Comparison of ENCODE assay signal across 9 cellular contexts in the genomic region with DNA sequence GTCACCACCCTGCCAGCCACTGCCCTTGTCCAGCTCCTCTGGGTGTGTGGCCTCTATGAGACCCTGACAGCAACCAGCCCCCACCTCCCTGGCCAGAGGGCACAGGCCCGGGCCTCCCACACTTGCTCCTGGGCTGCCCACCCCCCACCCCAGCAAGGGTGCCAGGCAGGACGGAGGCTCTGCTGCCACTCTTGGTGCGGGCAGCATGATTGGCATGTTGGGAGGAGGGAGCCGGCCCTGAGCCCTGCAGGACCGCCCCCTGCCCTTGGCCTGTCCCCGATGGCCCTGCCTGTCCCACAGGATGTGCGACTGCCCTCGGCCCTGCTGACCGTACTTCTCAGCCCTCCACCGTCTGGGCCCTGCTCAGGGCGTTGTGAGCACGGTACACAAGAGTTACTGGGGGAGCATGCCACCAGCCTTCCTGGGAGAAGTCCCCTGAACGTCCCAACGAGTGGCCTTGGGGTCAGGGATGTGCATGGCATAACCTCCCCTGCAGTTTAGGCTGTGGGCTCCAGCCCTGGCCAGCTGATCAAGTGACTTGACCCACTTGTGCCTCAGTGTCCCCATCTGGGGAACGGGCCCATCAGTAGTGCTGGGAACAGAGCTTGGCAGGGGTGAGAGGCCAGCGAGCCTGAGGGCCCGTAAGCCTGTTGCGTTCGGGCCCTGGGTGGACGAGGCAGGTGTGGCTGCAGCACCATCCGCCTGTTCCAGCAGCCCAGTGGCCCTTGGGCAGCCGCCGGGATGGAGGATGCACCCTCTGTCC. TPM values are rescaled to one million over a fixed set of nuclear protein-coding genes. Genes with fewer than 3 reads are reported as not detected.
DNase-seq lines count a peak whose midpoint lies in the region; ATAC-seq and TF ChIP-seq lines count a peak whose summit lies in the region.
"Had no signal": no experiment of that assay in that cellular context is flagged by ENCODE, and none has a peak within 500 bp of the region (broad histone marks: within the 10 kb centered on the region; RNA-seq: fewer than 3 reads in every experiment).

No MANE protein-coding gene starts in this region.

- H3K4me2 ChIP-seq in PC-9 (peak overlapping the region; percentile 54), hepatocyte (peak overlapping the region; percentile 95)

- DNase-seq in PC-9 (no peak), hepatocyte (ENCODE audit: low spot score) (no peak), aorta (no peak), MV-4-11 (lab: John Stamatoyannopoulos, UW) (no peak)
- no peak for DNase-seq in activated CD4-positive, alpha-beta T cell treated with anti-CD3 and anti-CD28 coated beads for 1 hour
- DNase-seq: MG63, NCI-H524 had no signal

- H3K9me3 ChIP-seq in PC-9 (ENCODE audit: insufficient read depth, low read depth) (no peaks in the 10 kb centered on the region), hepatocyte (ENCODE audit: low read depth) (no peaks in the 10 kb centered on the region), subcutaneous abdominal adipose tissue (ENCODE audit: control insufficient read depth in 5 of 5, low read length in 5 of 5) (no peaks in the 10 kb centered on the region), aorta (ENCODE audit: control insufficient read depth, low read length) (no peaks in the 10 kb centered on the region)
- H3K9me3 ChIP-seq: MG63 had no signal

- H3K4me3 ChIP-seq in PC-9 = no peak overlapping the region
- no peak overlapping the region for H3K4me3 ChIP-seq in hepatocyte
- H3K4me3 ChIP-seq in subcutaneous abdominal adipose tissue (ENCODE audit: low read depth in 1 of 5, low read length in 5 of 5) = peak overlapping the region in 3 of 5 donors; percentile 31 to 50 (median 42)
- no peak overlapping the region for H3K4me3 ChIP-seq in aorta (ENCODE audit: low read length in 2 of 2)
- H3K4me3 ChIP-seq: MG63 had no signal

- POLR2A ChIA-PET in PC-9 (lab: Charles Lee; ENCODE audit: unreplicated experiment) = no interaction called here

- TF ChIP-seq CTCF in PC-9 (conservative IDR thresholded peaks at IDR 0.05) = no peak
- TF ChIP-seq CTCF in hepatocyte (IDR thresholded peaks at IDR 0.05; ENCODE audit: poor library complexity) = no peak

- no TSS peak for BruUV-seq in PC-9 (replicated peaks; lab: Mats Ljungman, UMichigan)

- CTCF ChIA-PET in PC-9 (lab: Charles Lee) = no interaction called here

- H4K20me1 ChIP-seq in PC-9 (ENCODE audit: insufficient read depth) = no peaks in the 10 kb centered on the region
- no peaks in the 10 kb centered on the region for H4K20me1 ChIP-seq in hepatocyte (ENCODE audit: insufficient read depth, poor library complexity, severe bottlenecking)

- H2AFZ ChIP-seq in PC-9 (no peak overlapping the region), hepatocyte (no peak overlapping the region)

- intact Hi-C loops in PC-9 (cut with micrococcal nuclease; ENCODE audit: unreplicated experiment) (loop anchor here (10.0 kb wide), 1 partner anchor 141 kb away; a partner anchor contains a TSS), aorta (cut with DNase I) (no loop called here)

- no peaks in the 10 kb centered on the region for H3K27me3 ChIP-seq in PC-9 (ENCODE audit: insufficient read depth, low read depth)
- no peaks in the 10 kb centered on the region for H3K27me3 ChIP-seq in hepatocyte
- peaks cover 0 to 3% (median 0%) of the 10 kb centered on the region in 5 donors for H3K27me3 ChIP-seq in subcutaneous abdominal adipose tissue (ENCODE audit: control insufficient read depth in 5 of 5, insufficient read depth in 4 of 5, low read length in 5 of 5)
- H3K27me3 ChIP-seq in aorta (ENCODE audit: control insufficient read depth in 1 of 2, insufficient read depth in 2 of 2, low read length in 1 of 2) = no peaks in the 10 kb centered on the region
- H3K27me3 ChIP-seq: MG63 had no signal

- no peaks in the 10 kb centered on the region for H3K9me2 ChIP-seq in PC-9 (ENCODE audit: insufficient read depth)
- no peaks in the 10 kb centered on the region for H3K9me2 ChIP-seq in hepatocyte (replicated peaks; ENCODE audit: insufficient read depth)

- H3K79me2 ChIP-seq in PC-9 (ENCODE audit: low read depth) (no peaks in the 10 kb centered on the region), hepatocyte (no peaks in the 10 kb centered on the region)

- H3F3A ChIP-seq in PC-9 (ENCODE audit: insufficient read depth, low read depth) = peaks cover 5% of the 10 kb centered on the region; the same call in 1 of the 2 replicates

- H3K27ac ChIP-seq in PC-9 = no peak overlapping the region
- peak overlapping the region; percentile 86 for H3K27ac ChIP-seq in hepatocyte
- no peak overlapping the region for H3K27ac ChIP-seq in subcutaneous abdominal adipose tissue (ENCODE audit: low read depth, low read length)
- H3K27ac ChIP-seq in aorta (ENCODE audit: low read depth in 1 of 2, low read length in 2 of 2) = no peak overlapping the region

- WGBS in hepatocyte (ENCODE audit: low lambda C conversion rate, missing lambda C conversion rate) = 89% methylated on average over 21 of the region's 23 CpGs
- 77 to 81% methylated on average over 23 of the region's 23 CpGs for WGBS in aorta, 2 donors

- no peak overlapping the region for H3K9ac ChIP-seq in subcutaneous abdominal adipose tissue (ENCODE audit: low read length in 5 of 5)

- ATAC-seq in aorta (ENCODE audit: low FRiP score) = no peak

- H3K36me3 ChIP-seq in PC-9 (ENCODE audit: low read depth) = no peaks in the 10 kb centered on the region
- H3K36me3 ChIP-seq in hepatocyte (replicated peaks; ENCODE audit: insufficient read depth, low read depth) = no peaks in the 10 kb centered on the region
- H3K36me3 ChIP-seq in subcutaneous abdominal adipose tissue (ENCODE audit: control insufficient read depth in 5 of 5, insufficient read depth in 5 of 5, low read length in 5 of 5) = peaks cover 0 to 3% (median 0%) of the 10 kb centered on the region in 5 donors
- no peaks in the 10 kb centered on the region for H3K36me3 ChIP-seq in aorta (ENCODE audit: control insufficient read depth in 1 of 2, insufficient read depth in 2 of 2, low read length in 1 of 2)

- H3K4me1 ChIP-seq in PC-9 (replicated peaks; ENCODE audit: insufficient read depth) (peaks cover 7% of the 10 kb centered on the region; the same call in 1 of the 2 replicates), hepatocyte (ENCODE audit: insufficient read depth) (peaks cover 27% of the 10 kb centered on the region), subcutaneous abdominal adipose tissue (ENCODE audit: control insufficient read depth in 5 of 5, insufficient read depth in 5 of 5, low read length in 5 of 5) (peaks cover 0 to 37% (median 32%) of the 10 kb centered on the region in 5 donors), aorta (ENCODE audit: control insufficient read depth in 1 of 2, insufficient read depth in 2 of 2, low read length in 2 of 2) (no peaks in the 10 kb centered on the region)

RNA-seq across cellular contexts. Expression of a gene that starts 16.0 kb away (rescaled TPM):
- total RNA-seq in PC-9 (2021) = 5.5 and 9.5 TPM in 2 replicates
- 25.5 and 27.3 TPM in 2 replicates for total RNA-seq in hepatocyte
- polyA plus RNA-seq in hepatocyte = 27.2 and 30.0 TPM in 2 replicates
- 10 to 100 TPM; 22.7 to 28.9 TPM for total RNA-seq in aorta
- 10 to 100 TPM in 1 of 2 donors, 1 to 10 TPM in 1; 6.9 to 53.7 TPM for polyA plus RNA-seq in aorta

RNA-seq across cellular contexts. Expression of a gene that starts 20.2 kb away (rescaled TPM):
- 9.1 and 19.1 TPM in 2 replicates for total RNA-seq in PC-9 (2021)
- 10.4 and 21.5 TPM in 2 replicates for total RNA-seq in hepatocyte
- 24.3 and 25.3 TPM in 2 replicates for polyA plus RNA-seq in hepatocyte
- total RNA-seq in aorta = 10 to 100 TPM; 15.5 to 18.1 TPM
- 10 to 100 TPM; 12.4 to 14.4 TPM for polyA plus RNA-seq in aorta

RNA-seq across cellular contexts. Expression of a gene that starts 30.2 kb away (rescaled TPM):
- total RNA-seq in PC-9 (2021) (13.6 and 14.0 TPM in 2 replicates), hepatocyte (0.68 and 0.80 TPM in 2 replicates), aorta (1 to 10 TPM; 2.6 to 5.3 TPM)
- polyA plus RNA-seq in hepatocyte (1.5 and 2.5 TPM in 2 replicates), aorta (1 to 10 TPM; 1.4 to 4.4 TPM)

RNA-seq across cellular contexts. Expression of a gene that starts 39.4 kb away (rescaled TPM):
- total RNA-seq in PC-9 (2021) (2.7 and 5.2 TPM in 2 replicates), hepatocyte (0.16 and 0.60 TPM in 2 replicates), aorta (not detected)
- polyA plus RNA-seq in hepatocyte (0.23 and 0.75 TPM in 2 replicates), aorta (not detected)
- total RNA-seq: T-helper 1 cell treated with Interleukin-12 subunit alpha and Interleukin-12 subunit beta and Interleukin-4 antibody, amounts not matched to agents 30 ng/mL and 1 ng/mL, for 36 hours had no signal

RNA-seq across cellular contexts. Expression of a gene that starts 56.7 kb away (rescaled TPM):
- total RNA-seq in PC-9 (2021) = 13.3 and 14.4 TPM in 2 replicates
- total RNA-seq in hepatocyte = 5.3 and 10.5 TPM in 2 replicates
- 6.3 and 8.7 TPM in 2 replicates for polyA plus RNA-seq in hepatocyte
- total RNA-seq in aorta = 1 to 10 TPM; 6.8 to 7.7 TPM
- polyA plus RNA-seq in aorta = 10 to 100 TPM in 1 of 2 donors, 1 to 10 TPM in 1; 1.6 to 13.9 TPM

Comparison
In these comparisons a context has a peak if more than half of its experiments do, and no peak if none do; other contexts are left out.
1. H3K4me3 ChIP-seq: peak in subcutaneous abdominal adipose tissue (3 of 5); none in PC-9 (single experiment), hepatocyte (single experiment) and aorta (0 of 2).